Comparison of ENCODE assay signal across 8 cellular contexts in the genomic region with DNA sequence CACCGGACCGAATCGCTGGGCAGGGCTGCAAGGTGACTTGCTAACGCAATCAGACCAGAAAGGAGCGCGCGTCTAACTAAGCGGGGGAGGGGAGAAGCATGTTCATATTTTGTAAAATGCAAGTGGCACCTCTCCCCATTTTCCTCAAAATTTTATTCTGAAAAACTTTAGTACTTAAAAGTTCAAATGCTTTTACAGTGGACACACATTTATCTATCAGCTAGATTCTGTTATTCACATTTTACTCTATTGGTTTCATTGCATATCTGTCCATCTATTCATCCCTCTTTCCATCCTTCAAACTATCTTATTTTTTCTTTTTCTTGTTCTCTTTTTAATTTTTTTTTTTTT. TPM values are rescaled to one million over a fixed set of nuclear protein-coding genes. Genes with fewer than 3 reads are reported as not detected.
DNase-seq lines count a peak whose midpoint lies in the region; ATAC-seq and TF ChIP-seq lines count a peak whose summit lies in the region.

No MANE protein-coding gene starts in this region.

- H3K36me3 Mint-ChIP-seq in CD8-positive, alpha-beta T cell = no peaks in the 10 kb centered on the region

- H3K9ac ChIP-seq in OCI-LY1 (ENCODE audit: low read length) (no peak overlapping the region), parathyroid adenoma (no peak overlapping the region)

- no peaks in the 10 kb centered on the region for H3K9me2 ChIP-seq in OCI-LY1 (ENCODE audit: low read depth, low read length)

- no peaks in the 10 kb centered on the region for H3K27me3 ChIP-seq in CD8-positive, alpha-beta T cell (ENCODE audit: insufficient read depth, low read length)
- H3K27me3 ChIP-seq in OCI-LY1 (ENCODE audit: insufficient read depth, low read length) = peaks cover 6% of the 10 kb centered on the region; the same call in 1 of the 2 replicates
- no peaks in the 10 kb centered on the region for H3K27me3 ChIP-seq in effector memory CD4-positive, alpha-beta T cell (replicated peaks; ENCODE audit: control insufficient read depth, insufficient read depth, low read length, poor library complexity, severe bottlenecking)
- H3K27me3 ChIP-seq in parathyroid adenoma (ENCODE audit: control insufficient read depth, insufficient read depth, low read length) = no peaks in the 10 kb centered on the region

- H3K9me3 ChIP-seq in CD8-positive, alpha-beta T cell (ENCODE audit: low read length) = no peaks in the 10 kb centered on the region
- H3K9me3 ChIP-seq in OCI-LY1 (ENCODE audit: low read length) (no peaks in the 10 kb centered on the region), parathyroid adenoma (ENCODE audit: control insufficient read depth, low read length) (no peaks in the 10 kb centered on the region)
- no peaks in the 10 kb centered on the region for H3K9me3 ChIP-seq in effector memory CD4-positive, alpha-beta T cell (ENCODE audit: control insufficient read depth, low read length)

- CTCF ChIA-PET in CD8-positive, alpha-beta T cell (lab: Charles Lee) = interaction anchor here (0.7 to 11.4 kb wide), 29 partner anchors 9 to 813 kb away, joined by 3 to 159 read pairs (median 5); a partner anchor contains a TSS

- H3K4me1 ChIP-seq in CD8-positive, alpha-beta T cell (ENCODE audit: insufficient read depth, low read length) = peaks cover 4% of the 10 kb centered on the region
- H3K4me1 ChIP-seq in OCI-LY1 (ENCODE audit: insufficient read depth, low read length, severe bottlenecking) (peaks cover 10% of the 10 kb centered on the region), parathyroid adenoma (no peaks in the 10 kb centered on the region)
- no peaks in the 10 kb centered on the region for H3K4me1 ChIP-seq in effector memory CD4-positive, alpha-beta T cell (ENCODE audit: control insufficient read depth, insufficient read depth, low read length, poor library complexity, severe bottlenecking)

- ATAC-seq in CD8-positive, alpha-beta T cell = no peak

- no peak overlapping the region for H3K4me3 Mint-ChIP-seq in CD8-positive, alpha-beta T cell

- peak overlapping the region; percentile 72; the same call in 1 of the 2 replicates for H3K4me2 ChIP-seq in OCI-LY1 (ENCODE audit: low read length)
- H3K4me2 ChIP-seq in parathyroid adenoma (ENCODE audit: low read length) = peak overlapping the region; percentile 87

- H3K79me2 ChIP-seq in OCI-LY1 (ENCODE audit: insufficient read depth, low read length) (no peaks in the 10 kb centered on the region), parathyroid adenoma (no peaks in the 10 kb centered on the region)

- intact Hi-C loops in CD8-positive, alpha-beta T cell (cut with DNase I, micrococcal nuclease) = loop anchor here (1.0 to 10.0 kb wide), 6 partner anchors 46 to 546 kb away; a partner anchor contains a TSS

- no peaks in the 10 kb centered on the region for H3F3A ChIP-seq in OCI-LY1 (ENCODE audit: insufficient read depth, low read length)

- POLR2A ChIA-PET in CD8-positive, alpha-beta T cell (lab: Charles Lee) = interaction anchor here (0.5 kb wide), 1 partner anchor 1189 kb away, joined by 3 read pairs; no protein-coding TSS in a partner anchor

- no peaks in the 10 kb centered on the region for H4K20me1 ChIP-seq in OCI-LY1 (ENCODE audit: insufficient read depth, low read length)

- H3K36me3 ChIP-seq in CD8-positive, alpha-beta T cell (ENCODE audit: insufficient read depth, low read length) = no peaks in the 10 kb centered on the region
- H3K36me3 ChIP-seq in OCI-LY1 (ENCODE audit: insufficient read depth, low read length) = no peaks in the 10 kb centered on the region
- no peaks in the 10 kb centered on the region for H3K36me3 ChIP-seq in effector memory CD4-positive, alpha-beta T cell (ENCODE audit: control insufficient read depth, insufficient read depth, low read length)
- no peaks in the 10 kb centered on the region for H3K36me3 ChIP-seq in parathyroid adenoma (ENCODE audit: control insufficient read depth, insufficient read depth, low read length)

- no peak overlapping the region for H2AFZ ChIP-seq in OCI-LY1 (ENCODE audit: low read length)
- H2AFZ ChIP-seq in parathyroid adenoma = no peak overlapping the region

- DNase-seq in CD8-positive, alpha-beta T cell = no peak
- DNase-seq in effector memory CD4-positive, alpha-beta T cell = no peak
- DNase-seq in NCI-H146 (lab: John Stamatoyannopoulos, UW) = no peak
- DNase-seq in amniotic stem cell (lab: John Stamatoyannopoulos, UW) = no peak
- DNase-seq in DMS79 treated with DMSO at 0.1 percent for 48 hours (lab: John Stamatoyannopoulos, UW) = no peak
- no peak for DNase-seq in AG20443 (ENCODE audit: low spot score)

- H3K27ac ChIP-seq in CD8-positive, alpha-beta T cell (ENCODE audit: low read depth, low read length) = no peak overlapping the region
- H3K27ac ChIP-seq in OCI-LY1 (ENCODE audit: low read depth, low read length, poor library complexity, severe bottlenecking) (no peak overlapping the region), parathyroid adenoma (no peak overlapping the region)
- H3K27ac ChIP-seq in effector memory CD4-positive, alpha-beta T cell (ENCODE audit: insufficient read depth, low read length, poor library complexity, severe bottlenecking) = no peak overlapping the region

- peaks cover 10% of the 10 kb centered on the region for H3K27me3 Mint-ChIP-seq in CD8-positive, alpha-beta T cell (ENCODE audit: low read depth)

- H3K9me3 Mint-ChIP-seq in CD8-positive, alpha-beta T cell = no peaks in the 10 kb centered on the region

- H3K27ac Mint-ChIP-seq in CD8-positive, alpha-beta T cell = no peak overlapping the region

- peak overlapping the region; percentile 33 for H3K4me3 ChIP-seq in CD8-positive, alpha-beta T cell (ENCODE audit: low read depth, low read length)
- H3K4me3 ChIP-seq in OCI-LY1 (ENCODE audit: low read depth, low read length, poor library complexity, severe bottlenecking) (peak overlapping the region; percentile 48), parathyroid adenoma (ENCODE audit: low read depth, low read length) (no peak overlapping the region)
- peak overlapping the region; percentile 44 for H3K4me3 ChIP-seq in effector memory CD4-positive, alpha-beta T cell (ENCODE audit: insufficient read depth, low read depth, low read length, poor library complexity, severe bottlenecking)

- H3K4me1 Mint-ChIP-seq in CD8-positive, alpha-beta T cell (ENCODE audit: low read depth) = no peaks in the 10 kb centered on the region

- TF ChIP-seq CTCF in CD8-positive, alpha-beta T cell (IDR thresholded peaks at IDR 0.05) = peak; percentile 57
- TF ChIP-seq CTCF in OCI-LY1 (IDR thresholded peaks at IDR 0.05; ENCODE audit: low read length) = 0 out of 2 replicates have a peak, but pooled peaks have one; percentile 0
- no peak for TF ChIP-seq CTCF in parathyroid adenoma (IDR thresholded peaks at IDR 0.05)

RNA-seq across cellular contexts. Expression of a gene that starts 46.1 kb away (rescaled TPM):
- total RNA-seq in CD8-positive, alpha-beta T cell = 1 to 10 TPM; 4.3 to 4.9 TPM
